1 cellular context compared by ENCODE assay signal in genomic region chr16:23640959-23641765, GRCh38.
TF ChIP-seq lines count a peak whose summit lies in the region.

TSS of gene DCTN5 (plus strand) at chr16:23641466. CDS start at chr16:23641543, 77 bp downstream.
TSS of gene PALB2 (minus strand) at chr16:23641310. CDS start at chr16:23641157, 153 bp downstream.

TF ChIP-seq in K562, 482 proteins besides CTCF, POLR2A, EP300 and RAD21 (continued from another document and continues in another):
- TF ChIP-seq ARID3A (IDR thresholded peaks at IDR 0.05; ENCODE audit: borderline replicate concordance, low read depth, low read length): no peak
- TF ChIP-seq ZBTB17 (CRISPR knock-in tag; IDR thresholded peaks at IDR 0.05): peak; percentile 100
- no peak for TF ChIP-seq ZNF23 (CRISPR knock-in tag; IDR thresholded peaks at IDR 0.05)
- TF ChIP-seq ILK (tag; IDR thresholded peaks at IDR 0.05; ENCODE audit: borderline replicate concordance, low read depth): no peak
- TF ChIP-seq NCOA1 (IDR thresholded peaks at IDR 0.05; ENCODE audit: low read depth): peak; percentile 48; the same call in 1 of the 2 replicates
- peak; percentile 6; the same call in 1 of the 2 replicates for TF ChIP-seq SMARCA4 (IDR thresholded peaks at IDR 0.05)
- TF ChIP-seq HDAC6 (IDR thresholded peaks at IDR 0.05; ENCODE audit: low read depth, low read length): no peak
- 0 out of 2 replicates have a peak, but pooled peaks have one; percentile 14 for TF ChIP-seq JUN (IDR thresholded peaks at IDR 0.05; ENCODE audit: borderline replicate concordance, low read depth, low read length)
- no peak for TF ChIP-seq JUN (CRISPR knock-in tag; IDR thresholded peaks at IDR 0.05; ENCODE audit: borderline replicate concordance)
- peak; percentile 82 for TF ChIP-seq JUND (IDR thresholded peaks at IDR 0.05; ENCODE audit: borderline replicate concordance, low read depth, low read length)
- TF ChIP-seq JUND (tag; IDR thresholded peaks at IDR 0.05; ENCODE audit: borderline replicate concordance, low read depth, low read length): peak; percentile 24; the same call in 1 of the 3 replicates
- TF ChIP-seq PBX2 (CRISPR knock-in tag; IDR thresholded peaks at IDR 0.05; ENCODE audit: low read depth): no peak
- no peak for TF ChIP-seq PBX2 (tag; conservative IDR thresholded peaks at IDR 0.05; ENCODE audit: low read depth)
- peak; percentile 88; the same call in 1 of the 2 replicates for TF ChIP-seq ZNF282 (CRISPR knock-in tag; IDR thresholded peaks at IDR 0.05)
- 0 out of 2 replicates have a peak, but pooled peaks have one; percentile 52 for TF ChIP-seq ELF2 (CRISPR knock-in tag; IDR thresholded peaks at IDR 0.05)
- TF ChIP-seq FOSL1 (tag; conservative IDR thresholded peaks at IDR 0.05): no peak
- TF ChIP-seq MYBL2 (IDR thresholded peaks at IDR 0.05; ENCODE audit: low read depth): no peak
- no peak for TF ChIP-seq MYBL2 (CRISPR knock-in tag; IDR thresholded peaks at IDR 0.05; ENCODE audit: borderline replicate concordance)
- peak in 1 of 2 experiments; percentile 74; a peak in 2 of 4 replicates for TF ChIP-seq ZNF639 (CRISPR knock-in tag; conservative IDR thresholded peaks at IDR 0.05 in 1 of 2, IDR thresholded peaks at IDR 0.05 in 1 of 2)
- no peak for TF ChIP-seq ATF3 (IDR thresholded peaks at IDR 0.05)
- TF ChIP-seq ATF3 (CRISPR knock-in tag; conservative IDR thresholded peaks at IDR 0.05): peak; percentile 65; the same call in 1 of the 2 replicates
- no peak for TF ChIP-seq ZBTB5 (IDR thresholded peaks at IDR 0.05)
- 0 out of 2 replicates have a peak, but pooled peaks have one; percentile 16 for TF ChIP-seq TCF7 (IDR thresholded peaks at IDR 0.05; ENCODE audit: borderline replicate concordance)
- TF ChIP-seq ZNF75A (CRISPR knock-in tag; IDR thresholded peaks at IDR 0.05): no peak
- no peak for TF ChIP-seq ZNF174 (CRISPR knock-in tag; IDR thresholded peaks at IDR 0.05)
- peak; percentile 90 for TF ChIP-seq E2F8 (IDR thresholded peaks at IDR 0.05; ENCODE audit: low read depth, partially characterized antibody)
- TF ChIP-seq CREB5 (CRISPR knock-in tag; IDR thresholded peaks at IDR 0.05): no peak
- no peak; a peak in 1 of 3 replicates for TF ChIP-seq CBX3 (IDR thresholded peaks at IDR 0.05; ENCODE audit: borderline replicate concordance in 1 of 2, low read length in 2 of 2)
- no peak for TF ChIP-seq TCF15 (CRISPR knock-in tag; IDR thresholded peaks at IDR 0.05)
- TF ChIP-seq NR3C1 (CRISPR knock-in tag; IDR thresholded peaks at IDR 0.05): no peak
- peak; percentile 88; the same call in 1 of the 2 replicates for TF ChIP-seq TOE1 (IDR thresholded peaks at IDR 0.05; ENCODE audit: borderline replicate concordance)
- no peak for TF ChIP-seq TOE1 (CRISPR knock-in tag; IDR thresholded peaks at IDR 0.05; ENCODE audit: borderline replicate concordance, low read depth)
- no peak for TF ChIP-seq HOXB6 (CRISPR knock-in tag; IDR thresholded peaks at IDR 0.05; ENCODE audit: borderline replicate concordance)
- 0 out of 2 replicates have a peak, but pooled peaks have one; percentile 29 for TF ChIP-seq ZNF740 (CRISPR knock-in tag; IDR thresholded peaks at IDR 0.05)
- TF ChIP-seq ZNF740 (tag; IDR thresholded peaks at IDR 0.05): no peak; a peak in 1 of 4 replicates
- TF ChIP-seq NR2F6 (CRISPR knock-in tag; IDR thresholded peaks at IDR 0.05): no peak
- TF ChIP-seq CXXC5 (CRISPR knock-in tag; IDR thresholded peaks at IDR 0.05): peak; percentile 97
- TF ChIP-seq XRCC4 (IDR thresholded peaks at IDR 0.05; ENCODE audit: extremely low read depth, insufficient read depth, insufficient read length): no peak
- peak; percentile 46 for TF ChIP-seq TFE3 (CRISPR knock-in tag; IDR thresholded peaks at IDR 0.05)
